ENCODE assay signal across 8 cellular contexts in the genomic region with DNA sequence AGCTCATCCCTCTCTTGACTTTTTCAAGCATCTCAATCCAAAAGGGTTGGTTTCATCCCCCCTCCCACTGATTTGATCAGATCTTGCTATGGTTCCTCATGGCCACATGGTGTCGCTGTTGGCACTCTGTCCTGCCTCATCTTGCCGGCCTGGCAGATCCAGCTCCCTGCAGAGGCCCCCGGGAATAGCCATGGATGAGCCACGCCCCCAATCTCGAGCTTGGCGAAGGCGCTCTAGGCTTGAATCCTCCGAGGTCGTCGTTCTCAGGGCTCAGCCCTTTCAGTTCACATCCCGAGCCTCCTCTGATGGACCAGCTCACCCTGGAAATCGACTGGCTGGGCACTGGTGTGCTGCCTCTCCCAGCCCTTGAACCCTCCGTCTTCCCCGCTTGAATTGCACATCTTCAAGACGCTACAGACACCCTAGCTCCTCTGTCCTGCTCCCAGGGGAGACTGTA.
A peak's percentile ranks its signal among the peaks of the same experiment; 100 is the strongest.
DNase-seq lines count a peak whose midpoint lies in the region; TF ChIP-seq lines count a peak whose summit lies in the region.

No MANE protein-coding gene starts in this region.

- no peak overlapping the region for H3K9ac ChIP-seq in H9 (ENCODE audit: extremely low read depth, insufficient read length, low read length)

- H3K36me3 Mint-ChIP-seq in H9 (ENCODE audit: insufficient read depth in 1 of 3, low read depth in 3 of 3), result no peaks in the 10 kb centered on the region
- H3K36me3 Mint-ChIP-seq in activated T-cell treated with anti-CD3 and anti-CD28 coated beads, Interleukin-2, amount 50 U/mL, for 24 hours (ENCODE audit: low read depth), result no peaks in the 10 kb centered on the region
- no peaks in the 10 kb centered on the region for H3K36me3 Mint-ChIP-seq in activated T-helper 2 cell treated with anti-CD3 and anti-CD28 coated beads, Interferon-gamma antibody, Interleukin-2, Interleukin-4, amounts not matched to agents 10 μg/mL and 5 μg/mL and 100 μg/mL, durations not matched to agents 14 hours and 24 hours and 36 hours (ENCODE audit: low read depth)

- TF ChIP-seq CTCF in H9 (conservative IDR thresholded peaks at IDR 0.05) (peak; percentile 94), ovary (IDR thresholded peaks at IDR 0.05) (peak; percentile 72 to 87 (median 85))

- no peak overlapping the region for H4K8ac ChIP-seq in H9 (replicated peaks; ENCODE audit: insufficient read length, low read depth, low read length)

- no peak overlapping the region for H3K4ac ChIP-seq in H9 (ENCODE audit: low read depth, low read length)

- H4K20me1 ChIP-seq in H9 (ENCODE audit: control insufficient read depth, insufficient read depth, insufficient read length), result no peaks in the 10 kb centered on the region

- H3K27me3 ChIP-seq in H9 (ENCODE audit: insufficient read depth, low read length), result no peaks in the 10 kb centered on the region
- H3K27me3 ChIP-seq in ovary, result no peaks in the 10 kb centered on the region

- peak overlapping the region; percentile 18 to 56; a peak in 4 of 5 replicates for H3K4me3 Mint-ChIP-seq in H9
- H3K4me3 Mint-ChIP-seq in activated T-cell treated with anti-CD3 and anti-CD28 coated beads, Interleukin-2, amount 50 U/mL, for 24 hours, result no peak overlapping the region
- H3K4me3 Mint-ChIP-seq in activated T-helper 2 cell treated with anti-CD3 and anti-CD28 coated beads, Interferon-gamma antibody, Interleukin-2, Interleukin-4, amounts not matched to agents 10 μg/mL and 5 μg/mL and 100 μg/mL, durations not matched to agents 14 hours and 24 hours and 36 hours (ENCODE audit: low read depth), result no peak overlapping the region

- H2BK12ac ChIP-seq in H9 (ENCODE audit: insufficient read length, low read depth, low read length), result no peak overlapping the region

- H3K4me1 Mint-ChIP-seq in H9, result peaks cover 29 to 30% of the 10 kb centered on the region in 2 experiments
- peaks cover 4% of the 10 kb centered on the region for H3K4me1 Mint-ChIP-seq in activated T-cell treated with anti-CD3 and anti-CD28 coated beads, Interleukin-2, amount 50 U/mL, for 24 hours (ENCODE audit: low read depth)
- no peaks in the 10 kb centered on the region for H3K4me1 Mint-ChIP-seq in activated T-helper 2 cell treated with anti-CD3 and anti-CD28 coated beads, Interferon-gamma antibody, Interleukin-2, Interleukin-4, amounts not matched to agents 10 μg/mL and 5 μg/mL and 100 μg/mL, durations not matched to agents 14 hours and 24 hours and 36 hours (ENCODE audit: low read depth)

- H2AK5ac ChIP-seq in H9 (ENCODE audit: insufficient read length, low read length), result no peak overlapping the region

- H3K4me3 ChIP-seq in ovary, result no peak overlapping the region

- in situ Hi-C loops in Caki2 (cut with HindIII; ENCODE audit: low pct_unique_long_range_greater_than_20kb, low sequenced_read_pairs), result no loop called here

- DNase-seq in Caki2 (ENCODE audit: low read depth), result peak; percentile 61
- peak; percentile 93 for DNase-seq in H9
- DNase-seq in NCI-H2227 (lab: John Stamatoyannopoulos, UW; ENCODE audit: unreplicated experiment), result peak; percentile 80
- peak; percentile 36 for DNase-seq in activated T-cell treated with anti-CD3 and anti-CD28 coated beads, Interleukin-2, amount 50 U/mL, for 24 hours
- DNase-seq in head of caudate nucleus, result peak; percentile 38 to 90 (median 76)
- peak; percentile 87 to 92 (median 89) for DNase-seq in ovary
- DNase-seq in OCI-M2 (lab: John Stamatoyannopoulos, UW; ENCODE audit: unreplicated experiment), result no peak
- no peak for DNase-seq in activated T-helper 2 cell treated with anti-CD3 and anti-CD28 coated beads, Interferon-gamma antibody, Interleukin-2, Interleukin-4, amounts not matched to agents 10 μg/mL and 5 μg/mL and 100 μg/mL, durations not matched to agents 14 hours and 24 hours and 36 hours (ENCODE audit: low spot score)

- H3K18ac ChIP-seq in H9 (ENCODE audit: insufficient read length, low read depth, low read length), result no peak overlapping the region

- no peak overlapping the region for H2BK120ac ChIP-seq in H9 (ENCODE audit: low read depth, low read length, poor library complexity, severe bottlenecking)

- H3K79me2 ChIP-seq in H9 (ENCODE audit: insufficient read depth, low read length), result no peaks in the 10 kb centered on the region

- no peak overlapping the region for H4K5ac ChIP-seq in H9 (ENCODE audit: insufficient read length, low read depth, low read length)

- peak overlapping the region; percentile 39 for H3K4me2 ChIP-seq in H9 (ENCODE audit: insufficient read depth, insufficient read length, low read length)

- no peak overlapping the region for H3T11ph ChIP-seq in H9 (ENCODE audit: low read length)

- no peak overlapping the region for H3K56ac ChIP-seq in H9 (ENCODE audit: insufficient read length, low read depth, low read length)

- H2BK15ac ChIP-seq in H9 (ENCODE audit: low read depth, low read length), result no peak overlapping the region

- peaks cover 26% of the 10 kb centered on the region for H3K27me3 Mint-ChIP-seq in H9 (ENCODE audit: low read depth)
- H3K27me3 Mint-ChIP-seq in activated T-cell treated with anti-CD3 and anti-CD28 coated beads, Interleukin-2, amount 50 U/mL, for 24 hours, result no peaks in the 10 kb centered on the region
- no peaks in the 10 kb centered on the region for H3K27me3 Mint-ChIP-seq in activated T-helper 2 cell treated with anti-CD3 and anti-CD28 coated beads, Interferon-gamma antibody, Interleukin-2, Interleukin-4, amounts not matched to agents 10 μg/mL and 5 μg/mL and 100 μg/mL, durations not matched to agents 14 hours and 24 hours and 36 hours (ENCODE audit: low read depth)

- TF ChIP-seq POLR2A in ovary (IDR thresholded peaks at IDR 0.05), result no peak

- no peak overlapping the region for H2BK5ac ChIP-seq in H9 (ENCODE audit: insufficient read length, low read length)

- H3K27ac Mint-ChIP-seq in H9, result no peak overlapping the region
- H3K27ac Mint-ChIP-seq in activated T-cell treated with anti-CD3 and anti-CD28 coated beads, Interleukin-2, amount 50 U/mL, for 24 hours, result no peak overlapping the region
- H3K27ac Mint-ChIP-seq in activated T-helper 2 cell treated with anti-CD3 and anti-CD28 coated beads, Interferon-gamma antibody, Interleukin-2, Interleukin-4, amounts not matched to agents 10 μg/mL and 5 μg/mL and 100 μg/mL, durations not matched to agents 14 hours and 24 hours and 36 hours, result no peak overlapping the region

- H3K4me1 ChIP-seq in H9 (ENCODE audit: insufficient read depth, low read length), result no peaks in the 10 kb centered on the region; the same call in 1 of the 2 replicates
- H3K4me1 ChIP-seq in ovary (ENCODE audit: insufficient read depth), result no peaks in the 10 kb centered on the region

- no CpG with 5 or more reads among the region's 15 CpGs for WGBS in H9 (ENCODE audit: extremely low coverage, insufficient read length, low lambda C conversion rate)
- WGBS in ovary, 3 donors, result 3 to 6% (median 5%) methylated on average over 15 of the region's 15 CpGs

- H3K9me3 ChIP-seq in H9 (ENCODE audit: control insufficient read depth, low read depth, low read length) (no peaks in the 10 kb centered on the region), ovary (no peaks in the 10 kb centered on the region)

- H3K23me2 ChIP-seq in H9 (ENCODE audit: insufficient read length, low read depth, low read length, poor library complexity, severe bottlenecking), result no peaks in the 10 kb centered on the region

- H4K91ac ChIP-seq in H9 (ENCODE audit: insufficient read length, low read depth, low read length), result no peak overlapping the region

- H2BK20ac ChIP-seq in H9 (ENCODE audit: low read depth, low read length, poor library complexity, severe bottlenecking), result no peak overlapping the region

- H2AFZ ChIP-seq in H9 (ENCODE audit: low read length), result peak overlapping the region; percentile 59

- H3K27ac ChIP-seq in H9 (ENCODE audit: insufficient read length, low read depth, low read length) (no peak overlapping the region), ovary (no peak overlapping the region)

- no peak for TF ChIP-seq EP300 in ovary (IDR thresholded peaks at IDR 0.05)

- no peaks in the 10 kb centered on the region for H3K79me1 ChIP-seq in H9 (ENCODE audit: insufficient read depth, low read depth, low read length, poor library complexity, severe bottlenecking)

- intact Hi-C loops in head of caudate nucleus (cut with DNase I), result no loop called here
- intact Hi-C loops in ovary (cut with DNase I), result loop anchor here in 1 of 4 donors (10.0 kb wide), 1 partner anchor 250 kb away; no protein-coding TSS in a partner anchor
- intact Hi-C loops in activated T-helper 2 cell treated with anti-CD3 and anti-CD28 coated beads, Interferon-gamma antibody, Interleukin-2, Interleukin-4, amounts not matched to agents 10 μg/mL and 5 μg/mL and 100 μg/mL, durations not matched to agents 14 hours and 24 hours and 36 hours (cut with micrococcal nuclease), result no loop called here

- no peaks in the 10 kb centered on the region for H3K36me3 ChIP-seq in ovary

- no peak overlapping the region for H3K23ac ChIP-seq in H9 (ENCODE audit: insufficient read length, low read depth, low read length)

- H3K14ac ChIP-seq in H9 (ENCODE audit: insufficient read depth, low read length), result no peak overlapping the region

- H3K9me3 Mint-ChIP-seq in H9, result no peaks in the 10 kb centered on the region
- no peaks in the 10 kb centered on the region for H3K9me3 Mint-ChIP-seq in activated T-cell treated with anti-CD3 and anti-CD28 coated beads, Interleukin-2, amount 50 U/mL, for 24 hours
- H3K9me3 Mint-ChIP-seq in activated T-helper 2 cell treated with anti-CD3 and anti-CD28 coated beads, Interferon-gamma antibody, Interleukin-2, Interleukin-4, amounts not matched to agents 10 μg/mL and 5 μg/mL and 100 μg/mL, durations not matched to agents 14 hours and 24 hours and 36 hours, result peaks cover 12% of the 10 kb centered on the region

Comparison
In these comparisons a context has a peak if more than half of its experiments do, and no peak if none do; other contexts are left out.
1. DNase-seq: peak in Caki2 (single experiment), H9 (single experiment), NCI-H2227 (single experiment), activated T-cell treated with anti-CD3 and anti-CD28 coated beads, Interleukin-2, amount 50 U/mL, for 24 hours (single experiment), head of caudate nucleus (42 of 42) and ovary (5 of 5); none in OCI-M2 (single experiment) and activated T-helper 2 cell treated with anti-CD3 and anti-CD28 coated beads, Interferon-gamma antibody, Interleukin-2, Interleukin-4, amounts not matched to agents 10 μg/mL and 5 μg/mL and 100 μg/mL, durations not matched to agents 14 hours and 24 hours and 36 hours (single experiment).
2. H3K4me3 Mint-ChIP-seq: peak in H9 (2 of 2); none in activated T-cell treated with anti-CD3 and anti-CD28 coated beads, Interleukin-2, amount 50 U/mL, for 24 hours (single experiment) and activated T-helper 2 cell treated with anti-CD3 and anti-CD28 coated beads, Interferon-gamma antibody, Interleukin-2, Interleukin-4, amounts not matched to agents 10 μg/mL and 5 μg/mL and 100 μg/mL, durations not matched to agents 14 hours and 24 hours and 36 hours (single experiment).